In the genomic region with DNA sequence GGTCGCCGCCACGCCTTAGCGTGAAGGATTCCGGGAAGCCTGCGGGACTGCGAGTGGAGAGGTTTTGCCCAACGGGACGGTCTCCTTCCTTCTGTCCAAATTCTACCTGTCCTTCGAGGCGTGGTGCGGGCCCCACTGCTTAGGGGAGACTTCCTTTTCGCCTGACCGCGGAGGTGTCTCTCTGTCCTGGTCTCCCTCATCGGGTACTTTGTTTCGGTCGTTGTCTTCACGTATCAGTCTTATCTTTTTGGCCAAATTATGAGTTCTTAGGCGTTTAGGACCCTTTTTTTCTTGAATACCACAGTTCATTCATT, we compare ENCODE assay signal across 8 cellular contexts. TPM values are rescaled to one million over a fixed set of nuclear protein-coding genes. Genes with fewer than 3 reads are reported as not detected.
DNase-seq lines count a peak whose midpoint lies in the region; ATAC-seq and TF ChIP-seq lines count a peak whose summit lies in the region.

No MANE protein-coding gene starts in this region.

- H3K27me3 Mint-ChIP-seq in H9 (ENCODE audit: low read depth), result no peaks in the 10 kb centered on the region; the same call in 1 of the 2 replicates
- no peaks in the 10 kb centered on the region for H3K27me3 Mint-ChIP-seq in activated naive CD8-positive, alpha-beta T cell treated with anti-CD3 and anti-CD28 coated beads, Interleukin-2, amount 10 ng/mL, durations not matched to agents 7 days and 5 days

- H2BK12ac ChIP-seq in H9 (ENCODE audit: insufficient read length, low read depth, low read length), result no peak overlapping the region

- H3K4me1 ChIP-seq in H9 (ENCODE audit: insufficient read depth, low read length) (peaks cover 4% of the 10 kb centered on the region; the same call in 1 of the 2 replicates), aorta (ENCODE audit: control insufficient read depth in 1 of 2, insufficient read depth in 2 of 2, low read length in 2 of 2) (no peaks in the 10 kb centered on the region)

- no peak overlapping the region for H2BK5ac ChIP-seq in H9 (ENCODE audit: insufficient read length, low read length)

- H3K27ac ChIP-seq in H9 (ENCODE audit: insufficient read length, low read depth, low read length) (no peak overlapping the region), aorta (ENCODE audit: low read depth in 1 of 2, low read length in 2 of 2) (peak overlapping the region in 1 of 2 donors; percentile 47)

- no peak for TF ChIP-seq POLR2A in lower leg skin (IDR thresholded peaks at IDR 0.05)

- peaks cover 9% of the 10 kb centered on the region for H3K23me2 ChIP-seq in H9 (ENCODE audit: insufficient read length, low read depth, low read length, poor library complexity, severe bottlenecking)

- no peak overlapping the region for H3K4ac ChIP-seq in H9 (ENCODE audit: low read depth, low read length)

- H2BK20ac ChIP-seq in H9 (ENCODE audit: low read depth, low read length, poor library complexity, severe bottlenecking), result no peak overlapping the region

- no peak overlapping the region for H3K18ac ChIP-seq in H9 (ENCODE audit: insufficient read length, low read depth, low read length)

- H4K8ac ChIP-seq in H9 (replicated peaks; ENCODE audit: insufficient read length, low read depth, low read length), result no peak overlapping the region

- H3K4me1 Mint-ChIP-seq in H9, result peaks cover 18 to 20% of the 10 kb centered on the region in 2 experiments
- H3K4me1 Mint-ChIP-seq in activated naive CD8-positive, alpha-beta T cell treated with anti-CD3 and anti-CD28 coated beads, Interleukin-2, amount 10 ng/mL, durations not matched to agents 7 days and 5 days, result peaks cover 28% of the 10 kb centered on the region

- no peaks in the 10 kb centered on the region for H3K27me3 ChIP-seq in H9 (ENCODE audit: insufficient read depth, low read length)
- no peaks in the 10 kb centered on the region for H3K27me3 ChIP-seq in aorta (ENCODE audit: control insufficient read depth in 1 of 2, insufficient read depth in 2 of 2, low read length in 1 of 2)

- H4K91ac ChIP-seq in H9 (ENCODE audit: insufficient read length, low read depth, low read length), result no peak overlapping the region

- H3K4me2 ChIP-seq in H9 (ENCODE audit: insufficient read depth, insufficient read length, low read length), result peak overlapping the region; percentile 74

- DNase-seq in AG04449 (ENCODE audit: low read depth, low spot score), result no peak
- DNase-seq in H9, result no peak
- no peak for DNase-seq in activated naive CD8-positive, alpha-beta T cell treated with anti-CD3 and anti-CD28 coated beads, Interleukin-2, amount 10 ng/mL, durations not matched to agents 7 days and 5 days
- no peak for DNase-seq in lower leg skin (ENCODE audit: low spot score in 2 of 2)
- DNase-seq in aorta, result no peak
- no peak for DNase-seq in HK-2 (ENCODE audit: unreplicated experiment)
- no peak for DNase-seq in NCI-H1930 (lab: John Stamatoyannopoulos, UW)
- no peak for DNase-seq in dermis blood vessel endothelial cell

- H3K79me1 ChIP-seq in H9 (ENCODE audit: insufficient read depth, low read depth, low read length, poor library complexity, severe bottlenecking), result peaks cover 6% of the 10 kb centered on the region

- H3K36me3 Mint-ChIP-seq in H9 (ENCODE audit: insufficient read depth in 1 of 3, low read depth in 3 of 3), result peaks cover 0 to 18% (median 17%) of the 10 kb centered on the region in 3 experiments; a peak in 6 of 7 replicates
- H3K36me3 Mint-ChIP-seq in activated naive CD8-positive, alpha-beta T cell treated with anti-CD3 and anti-CD28 coated beads, Interleukin-2, amount 10 ng/mL, durations not matched to agents 7 days and 5 days, result peaks cover 11% of the 10 kb centered on the region

- no peak overlapping the region for H2AFZ ChIP-seq in H9 (ENCODE audit: low read length)

- H3K9me3 ChIP-seq in H9 (ENCODE audit: control insufficient read depth, low read depth, low read length) (no peaks in the 10 kb centered on the region), aorta (ENCODE audit: control insufficient read depth, low read length) (no peaks in the 10 kb centered on the region)

- TF ChIP-seq CTCF in AG04449 (IDR thresholded peaks at IDR 0.05; ENCODE audit: insufficient read depth, low read length, missing control alignments) (no peak), H9 (conservative IDR thresholded peaks at IDR 0.05) (no peak), lower leg skin (IDR thresholded peaks at IDR 0.05) (no peak)

- WGBS in H9 (ENCODE audit: extremely low coverage, insufficient read length, low lambda C conversion rate), result no CpG with 5 or more reads among the region's 20 CpGs
- WGBS in lower leg skin, 2 donors, result 0% methylated on average over 16 to 19 of the region's 20 CpGs
- 0 to 1% methylated on average over 20 of the region's 20 CpGs for WGBS in aorta, 2 donors

- no peaks in the 10 kb centered on the region; a peak in 1 of 5 replicates for H3K9me3 Mint-ChIP-seq in H9
- H3K9me3 Mint-ChIP-seq in activated naive CD8-positive, alpha-beta T cell treated with anti-CD3 and anti-CD28 coated beads, Interleukin-2, amount 10 ng/mL, durations not matched to agents 7 days and 5 days, result no peaks in the 10 kb centered on the region

- H3K27ac Mint-ChIP-seq in H9, result peak overlapping the region; percentile 0 to 62 (median 52); a peak in 6 of 7 replicates
- peak overlapping the region; percentile 86 for H3K27ac Mint-ChIP-seq in activated naive CD8-positive, alpha-beta T cell treated with anti-CD3 and anti-CD28 coated beads, Interleukin-2, amount 10 ng/mL, durations not matched to agents 7 days and 5 days

- peaks cover 8% of the 10 kb centered on the region for H3K79me2 ChIP-seq in H9 (ENCODE audit: insufficient read depth, low read length)

- no peak overlapping the region; the same call in 1 of the 2 replicates for H3K14ac ChIP-seq in H9 (ENCODE audit: insufficient read depth, low read length)

- intact Hi-C loops in lower leg skin (cut with DNase I; ENCODE audit: low total_unique reads) (no loop called here), aorta (cut with DNase I) (no loop called here)

- no peak for ATAC-seq in activated naive CD8-positive, alpha-beta T cell treated with anti-CD3 and anti-CD28 coated beads, Interleukin-2, amount 10 ng/mL, durations not matched to agents 7 days and 5 days (ENCODE audit: low read depth)
- no peak for ATAC-seq in aorta (ENCODE audit: low FRiP score)

- no peak overlapping the region for H2BK15ac ChIP-seq in H9 (ENCODE audit: low read depth, low read length)

- POLR2A ChIA-PET in AG04449 (lab: Yijun Ruan, JAX), result interaction anchor here (0.8 to 2.0 kb wide), 6 partner anchors 14 to 197 kb away, joined by 3 to 7 read pairs (median 4); partner anchors contain the start of gene C2CD2L
- POLR2A ChIA-PET in activated naive CD8-positive, alpha-beta T cell treated with anti-CD3 and anti-CD28 coated beads, Interleukin-2, amount 10 ng/mL, durations not matched to agents 7 days and 5 days (lab: Charles Lee), result interaction anchor here (0.6 to 3.0 kb wide), 12 partner anchors 10 to 197 kb away, joined by 3 to 22 read pairs (median 5); partner anchors contain the start of genes ABCG4, C2CD2L, CBL and DPAGT1

- no peak overlapping the region for H3T11ph ChIP-seq in H9 (ENCODE audit: low read length)

- peak overlapping the region; percentile 93 to 94 for H3K4me3 Mint-ChIP-seq in H9
- H3K4me3 Mint-ChIP-seq in activated naive CD8-positive, alpha-beta T cell treated with anti-CD3 and anti-CD28 coated beads, Interleukin-2, amount 10 ng/mL, durations not matched to agents 7 days and 5 days, result peak overlapping the region; percentile 93

- H3K36me3 ChIP-seq in aorta (ENCODE audit: control insufficient read depth in 1 of 2, insufficient read depth in 2 of 2, low read length in 1 of 2), result peaks cover 2% of the 10 kb centered on the region in 2 donors

- CTCF ChIA-PET in AG04449 (lab: Yijun Ruan, JAX), result interaction anchor here (1.2 to 3.3 kb wide), 6 partner anchors 20 to 216 kb away, joined by 3 to 24 read pairs (median 6); partner anchors contain the start of gene DPAGT1

- no peaks in the 10 kb centered on the region for H4K20me1 ChIP-seq in H9 (ENCODE audit: control insufficient read depth, insufficient read depth, insufficient read length)

- no peak overlapping the region for H3K23ac ChIP-seq in H9 (ENCODE audit: insufficient read length, low read depth, low read length)

- no peak overlapping the region for H3K56ac ChIP-seq in H9 (ENCODE audit: insufficient read length, low read depth, low read length)

- peak overlapping the region; percentile 71 for H3K9ac ChIP-seq in H9 (ENCODE audit: extremely low read depth, insufficient read length, low read length)

- no peak overlapping the region for H4K5ac ChIP-seq in H9 (ENCODE audit: insufficient read length, low read depth, low read length)

- H2AK5ac ChIP-seq in H9 (ENCODE audit: insufficient read length, low read length), result no peak overlapping the region

- H3K4me3 ChIP-seq in AG04449 (ENCODE audit: low read depth, low read length), result peak overlapping the region; percentile 100
- peak overlapping the region; percentile 80 for H3K4me3 ChIP-seq in lower leg skin (ENCODE audit: low read depth, poor library complexity, severe bottlenecking)
- peak overlapping the region; percentile 62 to 90 for H3K4me3 ChIP-seq in aorta (ENCODE audit: low read length in 2 of 2)

- no peak overlapping the region for H2BK120ac ChIP-seq in H9 (ENCODE audit: low read depth, low read length, poor library complexity, severe bottlenecking)

RNA-seq across cellular contexts. Expression of gene HINFP, which starts 0.4 kb away (rescaled TPM):
- total RNA-seq in H9 (2021), result 42.1 and 42.4 TPM in 2 replicates
- 10 to 100 TPM; 52.4 to 52.6 TPM for total RNA-seq in activated naive CD8-positive, alpha-beta T cell treated with anti-CD3 and anti-CD28 coated beads, Interleukin-2, amount 10 ng/mL, durations not matched to agents 7 days and 5 days
- total RNA-seq in lower leg skin, result 10 to 100 TPM; 15.0 to 39.6 (median 31.2) TPM
- 10 to 100 TPM; 14.3 to 32.4 TPM for total RNA-seq in aorta
- polyA plus RNA-seq in aorta, result 10 to 100 TPM; 12.1 to 23.1 TPM
- total RNA-seq in dermis blood vessel endothelial cell, result 14.8 and 19.2 TPM in 2 replicates

RNA-seq across cellular contexts. Expression of gene C2CD2L, which starts 14.6 kb away (rescaled TPM):
- total RNA-seq in H9 (2021) (5.5 and 5.6 TPM in 2 replicates), lower leg skin (10 to 100 TPM; 16.8 to 27.2 (median 22.6) TPM), aorta (10 to 100 TPM in 1 of 2 donors, 1 to 10 TPM in 1; 9.5 to 10.1 TPM), dermis blood vessel endothelial cell (2.2 and 5.6 TPM in 2 replicates)
- 10 to 100 TPM; 32.2 to 32.6 TPM for total RNA-seq in activated naive CD8-positive, alpha-beta T cell treated with anti-CD3 and anti-CD28 coated beads, Interleukin-2, amount 10 ng/mL, durations not matched to agents 7 days and 5 days
- polyA plus RNA-seq in aorta, result 10 to 100 TPM in 1 of 2 donors, 1 to 10 TPM in 1; 6.6 to 10.3 TPM

RNA-seq across cellular contexts. Expression of gene DPAGT1, which starts 20.1 kb away (rescaled TPM):
- total RNA-seq in H9 (2021), result 43.6 and 44.5 TPM in 2 replicates
- total RNA-seq in activated naive CD8-positive, alpha-beta T cell treated with anti-CD3 and anti-CD28 coated beads, Interleukin-2, amount 10 ng/mL, durations not matched to agents 7 days and 5 days, result 10 to 100 TPM; 43.2 to 56.1 TPM
- total RNA-seq in lower leg skin, result 10 to 100 TPM; 18.9 to 46.9 (median 27.5) TPM
- 10 to 100 TPM; 23.6 to 41.8 TPM for total RNA-seq in aorta
- polyA plus RNA-seq in aorta, result 10 to 100 TPM in 1 of 2 donors, 1 to 10 TPM in 1; 7.3 to 20.2 TPM
- total RNA-seq in dermis blood vessel endothelial cell, result 21.3 and 50.6 TPM in 2 replicates

RNA-seq across cellular contexts. Expression of gene ABCG4, which starts 27.1 kb away (rescaled TPM):
- 0.68 and 1.2 TPM in 2 replicates for total RNA-seq in H9 (2021)
- not detected for total RNA-seq in activated naive CD8-positive, alpha-beta T cell treated with anti-CD3 and anti-CD28 coated beads, Interleukin-2, amount 10 ng/mL, durations not matched to agents 7 days and 5 days
- 1 to 10 TPM in 1 of 4 donors, under 1 TPM in 3; 0.52 to 1.1 (median 0.67) TPM for total RNA-seq in lower leg skin
- total RNA-seq in aorta, result under 1 TPM; 0.45 to 0.75 TPM
- under 1 TPM in 1 of 2 donors, not detected in 1; 0.75 TPM for polyA plus RNA-seq in aorta
- 0.05 and 0.17 TPM in 2 replicates for total RNA-seq in dermis blood vessel endothelial cell

RNA-seq across cellular contexts. Expression of gene HMBS, which starts 37.1 kb away (rescaled TPM):
- total RNA-seq in H9 (2021), result 57.2 and 57.7 TPM in 2 replicates
- total RNA-seq in activated naive CD8-positive, alpha-beta T cell treated with anti-CD3 and anti-CD28 coated beads, Interleukin-2, amount 10 ng/mL, durations not matched to agents 7 days and 5 days, result 10 to 100 TPM; 18.0 to 18.8 TPM
- 10 to 100 TPM in 3 of 4 donors, 1 to 10 TPM in 1; 8.8 to 11.9 (median 11.1) TPM for total RNA-seq in lower leg skin
- total RNA-seq in aorta, result 1 to 10 TPM; 6.9 to 8.1 TPM
- 1 to 10 TPM; 4.4 to 9.2 TPM for polyA plus RNA-seq in aorta
- total RNA-seq in dermis blood vessel endothelial cell, result 3.4 and 11.2 TPM in 2 replicates
